Comparison of ENCODE assay signal across 16 cellular contexts in genomic region chr14:94394025-94394493, GRCh38. TPM values are rescaled to one million over a fixed set of nuclear protein-coding genes. Genes with fewer than 3 reads are reported as not detected.
DNase-seq lines count a peak whose midpoint lies in the region; ATAC-seq, FAIRE-seq and TF ChIP-seq lines count a peak whose summit lies in the region.
"Had no signal": no experiment of that assay in that cellular context is flagged by ENCODE, and none has a peak within 500 bp of the region (broad histone marks: within the 10 kb centered on the region; RNA-seq: fewer than 3 reads in every experiment).

No MANE protein-coding gene starts in this region.

- no peaks in the 10 kb centered on the region for H3K9me3 ChIP-seq in HepG2 (ENCODE audit: low read length)
- H3K9me3 ChIP-seq: HAP-1 had no signal

- H3K4me2 ChIP-seq in HepG2 (ENCODE audit: low read depth, low read length): peak overlapping the region; percentile 87

- CTCF ChIA-PET in activated naive CD4-positive, alpha-beta T cell treated with anti-CD3 and anti-CD28 coated beads, Interleukin-2, amount 10 ng/mL, durations not matched to agents 7 days and 5 days (lab: Charles Lee): interaction anchor here (0.9 kb wide), 1 partner anchor 29 kb away, joined by 3 read pairs; no protein-coding TSS in a partner anchor
- CTCF ChIA-PET in HepG2 (lab: Yijun Ruan, JAX; ENCODE audit: low intra/inter-chr PET ratio, low total read pairs): no interaction called here

- TF ChIP-seq RAD21 in HepG2 (CRISPR knock-in tag; IDR thresholded peaks at IDR 0.05): no peak

- H3K4me3 Mint-ChIP-seq in activated naive CD4-positive, alpha-beta T cell treated with anti-CD3 and anti-CD28 coated beads, Interleukin-2, amount 10 ng/mL, durations not matched to agents 7 days and 5 days: no peak overlapping the region
- no peak overlapping the region for H3K4me3 Mint-ChIP-seq in activated T-helper 2 cell treated with anti-CD3 and anti-CD28 coated beads, Interferon-gamma antibody, Interleukin-2, Interleukin-4, amounts not matched to agents 10 μg/mL and 5 μg/mL and 100 μg/mL, durations not matched to agents 14 hours and 24 hours and 36 hours (ENCODE audit: low read depth)
- H3K4me3 Mint-ChIP-seq in stimulated activated naive CD8-positive, alpha-beta T cell treated with anti-CD3 and anti-CD28 coated beads, Interleukin-15, Interleukin-2, amounts not matched to agents 100 ng/mL and 50 ng/mL, for 24 hours: no peak overlapping the region
- H3K4me3 Mint-ChIP-seq: mesothelial cell of epicardium; stimulated activated naive B cell treated with anti-CD40 and anti-IgM and Interleukin-4, amounts not matched to agents 10 μg/mL and 1 μg/mL and 100 μg/mL, for 72 hours had no signal

- H3K27ac ChIP-seq in HepG2 (ENCODE audit: extremely low read length, insufficient read depth, low read length): peak overlapping the region; percentile 87
- no peak overlapping the region for H3K27ac ChIP-seq in substantia nigra (ENCODE audit: low read depth, low read length, poor library complexity, severe bottlenecking)

- intact Hi-C loops in activated T-helper 2 cell treated with anti-CD3 and anti-CD28 coated beads, Interferon-gamma antibody, Interleukin-2, Interleukin-4, amounts not matched to agents 10 μg/mL and 5 μg/mL and 100 μg/mL, durations not matched to agents 14 hours and 24 hours and 36 hours (cut with micrococcal nuclease): loop anchor here (10.0 kb wide), 2 partner anchors 219 to 419 kb away; partner anchors contain the start of genes ASB2 and PPP4R4
- intact Hi-C loops in HepG2 (cut with micrococcal nuclease; ENCODE audit: unreplicated experiment): no loop called here

- in situ Hi-C loops in HepG2 (cut with HindIII; ENCODE audit: extremely low pct_ligation_motif_present, low pct_unique_long_range_greater_than_20kb): no loop called here

- no peak for TF ChIP-seq POLR2A in HepG2 (IDR thresholded peaks at IDR 0.05; ENCODE audit: insufficient read depth in 1 of 2, low read depth in 2 of 2, low read length in 2 of 2)

- peaks cover 11% of the 10 kb centered on the region for H3K79me2 ChIP-seq in HepG2 (ENCODE audit: insufficient read depth, low read length)

- H3K27ac Mint-ChIP-seq in activated naive CD4-positive, alpha-beta T cell treated with anti-CD3 and anti-CD28 coated beads, Interleukin-2, amount 10 ng/mL, durations not matched to agents 7 days and 5 days: no peak overlapping the region
- H3K27ac Mint-ChIP-seq in activated T-helper 2 cell treated with anti-CD3 and anti-CD28 coated beads, Interferon-gamma antibody, Interleukin-2, Interleukin-4, amounts not matched to agents 10 μg/mL and 5 μg/mL and 100 μg/mL, durations not matched to agents 14 hours and 24 hours and 36 hours: peak overlapping the region; percentile 52
- peak overlapping the region; percentile 87 for H3K27ac Mint-ChIP-seq in stimulated activated naive CD8-positive, alpha-beta T cell treated with anti-CD3 and anti-CD28 coated beads, Interleukin-15, Interleukin-2, amounts not matched to agents 100 ng/mL and 50 ng/mL, for 24 hours
- H3K27ac Mint-ChIP-seq: mesothelial cell of epicardium; stimulated activated naive B cell treated with anti-CD40 and anti-IgM and Interleukin-4, amounts not matched to agents 10 μg/mL and 1 μg/mL and 100 μg/mL, for 72 hours had no signal

- H3K4me1 ChIP-seq in HepG2 (ENCODE audit: insufficient read depth, low read length): peaks cover 100% of the 10 kb centered on the region

- POLR2A ChIA-PET in HepG2 (lab: Yijun Ruan, JAX): interaction anchor here (0.8 to 8.9 kb wide), 18 partner anchors 6 to 219 kb away, joined by 3 to 180 read pairs (median 6); partner anchors contain the start of genes SERPINA1, SERPINA10 and SERPINA3

- peak; percentile 43 for FAIRE-seq in HepG2 (lab: Jason Lieb, UNC)
- FAIRE-seq: GM12878 had no signal

- H3K36me3 ChIP-seq in HepG2 (replicated peaks in 1 of 2; ENCODE audit: control insufficient read depth in 1 of 2, insufficient read depth in 2 of 2, low read length in 2 of 2): no peaks in the 10 kb centered on the region
- H3K36me3 ChIP-seq: HAP-1 had no signal

- TF ChIP-seq CTCF in HepG2 (CRISPR knock-in tag; IDR thresholded peaks at IDR 0.05): no peak

- H3K27me3 Mint-ChIP-seq in activated naive CD4-positive, alpha-beta T cell treated with anti-CD3 and anti-CD28 coated beads, Interleukin-2, amount 10 ng/mL, durations not matched to agents 7 days and 5 days: peaks cover 11% of the 10 kb centered on the region
- H3K27me3 Mint-ChIP-seq in activated T-helper 2 cell treated with anti-CD3 and anti-CD28 coated beads, Interferon-gamma antibody, Interleukin-2, Interleukin-4, amounts not matched to agents 10 μg/mL and 5 μg/mL and 100 μg/mL, durations not matched to agents 14 hours and 24 hours and 36 hours (ENCODE audit: low read depth): no peaks in the 10 kb centered on the region
- peaks cover 24% of the 10 kb centered on the region for H3K27me3 Mint-ChIP-seq in stimulated activated naive CD8-positive, alpha-beta T cell treated with anti-CD3 and anti-CD28 coated beads, Interleukin-15, Interleukin-2, amounts not matched to agents 100 ng/mL and 50 ng/mL, for 24 hours

- H2AFZ ChIP-seq in HepG2 (ENCODE audit: low read length): no peak overlapping the region

- H3K9ac ChIP-seq in HepG2 (ENCODE audit: insufficient read depth, low read depth, low read length): peak overlapping the region; percentile 72

- no peaks in the 10 kb centered on the region for H3K27me3 ChIP-seq in HepG2 (ENCODE audit: control insufficient read depth in 1 of 2, insufficient read depth in 2 of 2, low read length in 2 of 2)

- H3K4me1 Mint-ChIP-seq in activated naive CD4-positive, alpha-beta T cell treated with anti-CD3 and anti-CD28 coated beads, Interleukin-2, amount 10 ng/mL, durations not matched to agents 7 days and 5 days: peaks cover 12% of the 10 kb centered on the region
- peaks cover 42% of the 10 kb centered on the region for H3K4me1 Mint-ChIP-seq in activated T-helper 2 cell treated with anti-CD3 and anti-CD28 coated beads, Interferon-gamma antibody, Interleukin-2, Interleukin-4, amounts not matched to agents 10 μg/mL and 5 μg/mL and 100 μg/mL, durations not matched to agents 14 hours and 24 hours and 36 hours (ENCODE audit: low read depth)
- H3K4me1 Mint-ChIP-seq in stimulated activated naive CD8-positive, alpha-beta T cell treated with anti-CD3 and anti-CD28 coated beads, Interleukin-15, Interleukin-2, amounts not matched to agents 100 ng/mL and 50 ng/mL, for 24 hours (ENCODE audit: low read depth): peaks cover 49% of the 10 kb centered on the region
- H3K4me1 Mint-ChIP-seq: stimulated activated naive B cell treated with anti-CD40 and anti-IgM and Interleukin-4, amounts not matched to agents 10 μg/mL and 1 μg/mL and 100 μg/mL, for 72 hours had no signal

- no peaks in the 10 kb centered on the region for H3K36me3 Mint-ChIP-seq in activated naive CD4-positive, alpha-beta T cell treated with anti-CD3 and anti-CD28 coated beads, Interleukin-2, amount 10 ng/mL, durations not matched to agents 7 days and 5 days
- H3K36me3 Mint-ChIP-seq in activated T-helper 2 cell treated with anti-CD3 and anti-CD28 coated beads, Interferon-gamma antibody, Interleukin-2, Interleukin-4, amounts not matched to agents 10 μg/mL and 5 μg/mL and 100 μg/mL, durations not matched to agents 14 hours and 24 hours and 36 hours (ENCODE audit: low read depth): no peaks in the 10 kb centered on the region
- no peaks in the 10 kb centered on the region for H3K36me3 Mint-ChIP-seq in stimulated activated naive CD8-positive, alpha-beta T cell treated with anti-CD3 and anti-CD28 coated beads, Interleukin-15, Interleukin-2, amounts not matched to agents 100 ng/mL and 50 ng/mL, for 24 hours (ENCODE audit: low read depth)
- H3K36me3 Mint-ChIP-seq: mesothelial cell of epicardium; stimulated activated naive B cell treated with anti-CD40 and anti-IgM and Interleukin-4, amounts not matched to agents 10 μg/mL and 1 μg/mL and 100 μg/mL, for 72 hours had no signal

- no peaks in the 10 kb centered on the region for H4K20me1 ChIP-seq in HepG2 (ENCODE audit: insufficient read depth, low read length)

- H3K4me3 ChIP-seq in HepG2 (replicated peaks in 1 of 3; ENCODE audit: insufficient read depth in 1 of 3, low read depth in 2 of 3, low read length in 3 of 3): peak overlapping the region in 2 of 3 experiments; percentile 35 to 67; a peak in 3 of 6 replicates
- H3K4me3 ChIP-seq: GM12878, HAP-1 had no signal

- peak; percentile 7 for DNase-seq in activated naive CD4-positive, alpha-beta T cell treated with Interleukin-2 at 50 U/mL for 16 hours
- no peak for DNase-seq in activated naive CD4-positive, alpha-beta T cell treated with anti-CD3 and anti-CD28 coated beads, Interleukin-2, amount 10 ng/mL, durations not matched to agents 7 days and 5 days
- DNase-seq in activated T-helper 2 cell treated with anti-CD3 and anti-CD28 coated beads, Interferon-gamma antibody, Interleukin-2, Interleukin-4, amounts not matched to agents 10 μg/mL and 5 μg/mL and 100 μg/mL, durations not matched to agents 14 hours and 24 hours and 36 hours (ENCODE audit: low spot score): no peak
- peak; percentile 76 for DNase-seq in HepG2 (ENCODE audit: low spot score)
- no peak for DNase-seq in substantia nigra (lab: John Stamatoyannopoulos, UW)
- no peak for DNase-seq in RKO (ENCODE audit: low spot score)
- DNase-seq: activated CD8-positive, alpha-beta memory T cell treated with anti-CD3 and anti-CD28 coated beads, Interleukin-2, amount 50 U/mL, for 48 hours; dermis blood vessel endothelial cell; RPMI8226; stimulated activated naive B cell treated with anti-CD40 and anti-IgM and Interleukin-4, amounts not matched to agents 10 μg/mL and 1 μg/mL and 100 μg/mL, for 72 hours had no signal

- TF ChIP-seq EP300 in HepG2 (IDR thresholded peaks at IDR 0.05; ENCODE audit: low read depth in 2 of 2, low read length in 2 of 2): no peak
- no peak for TF ChIP-seq EP300 in HepG2 (CRISPR knock-in tag; IDR thresholded peaks at IDR 0.05; ENCODE audit: borderline replicate concordance)

- 12% methylated on average over 8 of the region's 8 CpGs for WGBS in HepG2 (ENCODE audit: low lambda C conversion rate)

- no peaks in the 10 kb centered on the region for H3K9me3 Mint-ChIP-seq in activated naive CD4-positive, alpha-beta T cell treated with anti-CD3 and anti-CD28 coated beads, Interleukin-2, amount 10 ng/mL, durations not matched to agents 7 days and 5 days
- H3K9me3 Mint-ChIP-seq in activated T-helper 2 cell treated with anti-CD3 and anti-CD28 coated beads, Interferon-gamma antibody, Interleukin-2, Interleukin-4, amounts not matched to agents 10 μg/mL and 5 μg/mL and 100 μg/mL, durations not matched to agents 14 hours and 24 hours and 36 hours: no peaks in the 10 kb centered on the region
- H3K9me3 Mint-ChIP-seq in stimulated activated naive CD8-positive, alpha-beta T cell treated with anti-CD3 and anti-CD28 coated beads, Interleukin-15, Interleukin-2, amounts not matched to agents 100 ng/mL and 50 ng/mL, for 24 hours: no peaks in the 10 kb centered on the region
- H3K9me3 Mint-ChIP-seq: mesothelial cell of epicardium had no signal

- no TSS peak for BruUV-seq in HepG2 (replicated peaks; lab: Mats Ljungman, UMichigan)

- peak; percentile 27; the same call in 2 of the 3 replicates for ATAC-seq in HepG2
- no peak for ATAC-seq in GM21717 (IDR thresholded peaks at IDR 0.05; ENCODE audit: unreplicated experiment)
- ATAC-seq: GM12878; stimulated activated naive B cell treated with anti-CD40 and anti-IgM and Interleukin-4, amounts not matched to agents 10 μg/mL and 1 μg/mL and 100 μg/mL, for 72 hours had no signal

RNA-seq across cellular contexts. Expression of gene SERPINA1, which starts 5.7 kb away (rescaled TPM):
- 1.1 and 1.3 TPM in 2 replicates for total RNA-seq in activated T-helper 2 cell treated with anti-CD3 and anti-CD28 coated beads, Interferon-gamma antibody, Interleukin-2, Interleukin-4, amounts not matched to agents 10 μg/mL and 5 μg/mL and 100 μg/mL, durations not matched to agents 14 hours and 24 hours and 36 hours
- 2,013 and 3,266 TPM in 2 replicates for total RNA-seq in HepG2 (2016; rRNA removed; fragmentation: Illumina TruSeq; extraction: Trizol)
- total RNA-seq in HepG2 (2016; cell fraction: cytosol; rRNA removed; fragmentation: Illumina TruSeq; extraction: Trizol; ENCODE audit: low read depth): 1,032 and 1,133 TPM in 2 replicates
- total RNA-seq in HepG2 (2016; cell fraction: insoluble cytoplasmic fraction; rRNA removed; fragmentation: Illumina TruSeq; extraction: Trizol): 1,778 and 3,168 TPM in 2 replicates
- total RNA-seq in HepG2 (2016; cell fraction: membrane; rRNA removed; fragmentation: Illumina TruSeq; extraction: Trizol): 2,429 and 2,540 TPM in 2 replicates
- total RNA-seq in HepG2 (2016; cell fraction: nucleus; rRNA removed; fragmentation: Illumina TruSeq; extraction: Trizol): 3,105 and 3,600 TPM in 2 replicates
- 11,015 and 14,177 TPM in 2 replicates for polyA plus RNA-seq in HepG2 (2011; rRNA removed)
- polyA plus RNA-seq in HepG2 (2011; cell fraction: cytosol; rRNA removed): 9,533 and 11,655 TPM in 2 replicates
- 2,313 and 3,208 TPM in 2 replicates for polyA plus RNA-seq in HepG2 (2011; cell fraction: nucleus; rRNA removed)
- polyA plus RNA-seq in HepG2 (2012): 7,481 and 10,843 TPM in 2 replicates
- 4,767 and 4,962 TPM in 2 replicates for polyA plus RNA-seq in HepG2 (2016; cell fraction: cytosol; fragmentation: Illumina TruSeq; extraction: Trizol; ENCODE audit: low read depth)
- 4,118 and 4,730 TPM in 2 replicates for polyA plus RNA-seq in HepG2 (2016; cell fraction: insoluble cytoplasmic fraction; fragmentation: Illumina TruSeq; extraction: Trizol; ENCODE audit: low read depth)
- polyA plus RNA-seq in HepG2 (2016; cell fraction: membrane; fragmentation: Illumina TruSeq; extraction: Trizol; ENCODE audit: low read depth): 6,083 and 6,679 TPM in 2 replicates
- 8,870 and 9,648 TPM in 2 replicates for polyA plus RNA-seq in HepG2 (2016; cell fraction: nucleus; fragmentation: Illumina TruSeq; extraction: Trizol; ENCODE audit: insufficient read depth, low read depth)
- polyA minus RNA-seq in HepG2 (2011; rRNA and poly(A)+ RNA removed; ENCODE audit: low replicate concordance): 7.6 and 11,192 TPM in 2 replicates
- 3,443 and 4,995 TPM in 2 replicates for polyA minus RNA-seq in HepG2 (2011; cell fraction: cytosol; rRNA and poly(A)+ RNA removed)
- polyA minus RNA-seq in HepG2 (2011; cell fraction: nucleus; rRNA and poly(A)+ RNA removed): 1,177 and 2,207 TPM in 2 replicates

RNA-seq across cellular contexts. Expression of gene SERPINA2, which starts 27.6 kb away (rescaled TPM):
- total RNA-seq in activated T-helper 2 cell treated with anti-CD3 and anti-CD28 coated beads, Interferon-gamma antibody, Interleukin-2, Interleukin-4, amounts not matched to agents 10 μg/mL and 5 μg/mL and 100 μg/mL, durations not matched to agents 14 hours and 24 hours and 36 hours: not detected in 2 replicates
- total RNA-seq in HepG2 (2016; rRNA removed; fragmentation: Illumina TruSeq; extraction: Trizol): 0.24 TPM in 1 of 2 replicates, not detected in the other
- total RNA-seq in HepG2 (2016; cell fraction: cytosol; rRNA removed; fragmentation: Illumina TruSeq; extraction: Trizol; ENCODE audit: low read depth): not detected in 2 replicates
- total RNA-seq in HepG2 (2016; cell fraction: insoluble cytoplasmic fraction; rRNA removed; fragmentation: Illumina TruSeq; extraction: Trizol): 0.21 TPM in 1 of 2 replicates, not detected in the other
- total RNA-seq in HepG2 (2016; cell fraction: membrane; rRNA removed; fragmentation: Illumina TruSeq; extraction: Trizol): not detected in 2 replicates
- total RNA-seq in HepG2 (2016; cell fraction: nucleus; rRNA removed; fragmentation: Illumina TruSeq; extraction: Trizol): not detected in 2 replicates
- polyA plus RNA-seq in HepG2 (2011; rRNA removed): 0.08 TPM in 1 of 2 replicates, not detected in the other
- polyA plus RNA-seq in HepG2 (2011; cell fraction: cytosol; rRNA removed): not detected in 2 replicates
- 0.81 and 0.84 TPM in 2 replicates for polyA plus RNA-seq in HepG2 (2011; cell fraction: nucleus; rRNA removed)
- polyA plus RNA-seq in HepG2 (2012): 0.17 TPM in 1 of 2 replicates, not detected in the other
- polyA plus RNA-seq in HepG2 (2016; cell fraction: cytosol; fragmentation: Illumina TruSeq; extraction: Trizol; ENCODE audit: low read depth): not detected in 2 replicates
- not detected in 2 replicates for polyA plus RNA-seq in HepG2 (2016; cell fraction: insoluble cytoplasmic fraction; fragmentation: Illumina TruSeq; extraction: Trizol; ENCODE audit: low read depth)
- polyA plus RNA-seq in HepG2 (2016; cell fraction: membrane; fragmentation: Illumina TruSeq; extraction: Trizol; ENCODE audit: low read depth): 0.21 TPM in 1 of 2 replicates, not detected in the other
- not detected in 2 replicates for polyA plus RNA-seq in HepG2 (2016; cell fraction: nucleus; fragmentation: Illumina TruSeq; extraction: Trizol; ENCODE audit: insufficient read depth, low read depth)
- not detected in 2 replicates for polyA minus RNA-seq in HepG2 (2011; rRNA and poly(A)+ RNA removed; ENCODE audit: low replicate concordance)
- not detected in 2 replicates for polyA minus RNA-seq in HepG2 (2011; cell fraction: cytosol; rRNA and poly(A)+ RNA removed)
- polyA minus RNA-seq in HepG2 (2011; cell fraction: nucleus; rRNA and poly(A)+ RNA removed): 0.87 and 1.4 TPM in 2 replicates
- total RNA-seq: dermis blood vessel endothelial cell, GM12878, mesothelial cell of epicardium had no signal
- polyA plus RNA-seq: esophagus, GM12878 had no signal

RNA-seq across cellular contexts. Expression of gene SERPINA11, which starts 58.5 kb away (rescaled TPM):
- total RNA-seq in activated T-helper 2 cell treated with anti-CD3 and anti-CD28 coated beads, Interferon-gamma antibody, Interleukin-2, Interleukin-4, amounts not matched to agents 10 μg/mL and 5 μg/mL and 100 μg/mL, durations not matched to agents 14 hours and 24 hours and 36 hours: not detected in 2 replicates
- total RNA-seq in HepG2 (2016; rRNA removed; fragmentation: Illumina TruSeq; extraction: Trizol): 9.8 and 21.2 TPM in 2 replicates
- total RNA-seq in HepG2 (2016; cell fraction: cytosol; rRNA removed; fragmentation: Illumina TruSeq; extraction: Trizol; ENCODE audit: low read depth): 4.9 TPM in 2 replicates
- total RNA-seq in HepG2 (2016; cell fraction: insoluble cytoplasmic fraction; rRNA removed; fragmentation: Illumina TruSeq; extraction: Trizol): 7.7 and 19.9 TPM in 2 replicates
- 6.8 and 7.2 TPM in 2 replicates for total RNA-seq in HepG2 (2016; cell fraction: membrane; rRNA removed; fragmentation: Illumina TruSeq; extraction: Trizol)
- total RNA-seq in HepG2 (2016; cell fraction: nucleus; rRNA removed; fragmentation: Illumina TruSeq; extraction: Trizol): 17.5 and 21.4 TPM in 2 replicates
- 131 and 142 TPM in 2 replicates for polyA plus RNA-seq in HepG2 (2011; rRNA removed)
- 228 and 231 TPM in 2 replicates for polyA plus RNA-seq in HepG2 (2011; cell fraction: cytosol; rRNA removed)
- 105 and 121 TPM in 2 replicates for polyA plus RNA-seq in HepG2 (2011; cell fraction: nucleus; rRNA removed)
- 284 and 307 TPM in 2 replicates for polyA plus RNA-seq in HepG2 (2012)
- 9.3 and 10.7 TPM in 2 replicates for polyA plus RNA-seq in HepG2 (2016; cell fraction: cytosol; fragmentation: Illumina TruSeq; extraction: Trizol; ENCODE audit: low read depth)
- polyA plus RNA-seq in HepG2 (2016; cell fraction: insoluble cytoplasmic fraction; fragmentation: Illumina TruSeq; extraction: Trizol; ENCODE audit: low read depth): 10.5 and 15.9 TPM in 2 replicates
- 8.6 and 9.0 TPM in 2 replicates for polyA plus RNA-seq in HepG2 (2016; cell fraction: membrane; fragmentation: Illumina TruSeq; extraction: Trizol; ENCODE audit: low read depth)
- polyA plus RNA-seq in HepG2 (2016; cell fraction: nucleus; fragmentation: Illumina TruSeq; extraction: Trizol; ENCODE audit: insufficient read depth, low read depth): 40.1 and 45.5 TPM in 2 replicates
- polyA minus RNA-seq in HepG2 (2011; rRNA and poly(A)+ RNA removed; ENCODE audit: low replicate concordance): 88.7 TPM in 1 of 2 replicates, not detected in the other
- polyA minus RNA-seq in HepG2 (2011; cell fraction: cytosol; rRNA and poly(A)+ RNA removed): 75.9 and 114 TPM in 2 replicates
- polyA minus RNA-seq in HepG2 (2011; cell fraction: nucleus; rRNA and poly(A)+ RNA removed): 62.1 and 71.2 TPM in 2 replicates
- total RNA-seq: dermis blood vessel endothelial cell, GM12878, mesothelial cell of epicardium had no signal

Comparison
In these comparisons a context has a peak if more than half of its experiments do, and no peak if none do; other contexts are left out.
1. DNase-seq: peak in activated naive CD4-positive, alpha-beta T cell treated with Interleukin-2 at 50 U/mL for 16 hours (single experiment) and HepG2 (single experiment); none in activated naive CD4-positive, alpha-beta T cell treated with anti-CD3 and anti-CD28 coated beads, Interleukin-2, amount 10 ng/mL, durations not matched to agents 7 days and 5 days (single experiment), activated T-helper 2 cell treated with anti-CD3 and anti-CD28 coated beads, Interferon-gamma antibody, Interleukin-2, Interleukin-4, amounts not matched to agents 10 μg/mL and 5 μg/mL and 100 μg/mL, durations not matched to agents 14 hours and 24 hours and 36 hours (single experiment), substantia nigra (0 of 49) and RKO (single experiment).
2. RNA of gene SERPINA1, which starts 5.7 kb away (total RNA-seq): 1,032 to 3,600 TPM in HepG2; 1.1 to 1.3 TPM in activated T-helper 2 cell treated with anti-CD3 and anti-CD28 coated beads, Interferon-gamma antibody, Interleukin-2, Interleukin-4, amounts not matched to agents 10 μg/mL and 5 μg/mL and 100 μg/mL, durations not matched to agents 14 hours and 24 hours and 36 hours; every median in the first group is over 100 times any median in the second.